In genomic region chr12:130922584-130922983, GRCh38 we compare ENCODE assay signal across 17 cellular contexts. TPM values are rescaled to one million over a fixed set of nuclear protein-coding genes. Genes with fewer than 3 reads are reported as not detected.
"Had no signal": no experiment of that assay in that cellular context is flagged by ENCODE, and none has a peak within 500 bp of the region (broad histone marks: within the 10 kb centered on the region; RNA-seq: fewer than 3 reads in every experiment).

No MANE protein-coding gene starts in this region.

- H3K9me3 ChIP-seq: adrenal gland, neutrophil, upper lobe of left lung had no signal

- ATAC-seq: naive thymus-derived CD8-positive, alpha-beta T cell had no signal

- H3K4me1 ChIP-seq: adrenal gland had no signal

- H3K27me3 ChIP-seq: upper lobe of left lung had no signal

- H3K27ac Mint-ChIP-seq: activated naive CD4-positive, alpha-beta T cell treated with anti-CD3 and anti-CD28 coated beads, Interleukin-2, amount 50 U/mL, for 24 hours; naive thymus-derived CD8-positive, alpha-beta T cell; stimulated activated naive CD8-positive, alpha-beta T cell treated with anti-CD3 and anti-CD28 coated beads, Interleukin-15, Interleukin-2, amounts not matched to agents 100 ng/mL and 50 ng/mL, for 24 hours had no signal

- H3K36me3 Mint-ChIP-seq: activated naive CD4-positive, alpha-beta T cell treated with anti-CD3 and anti-CD28 coated beads, Interleukin-2, amount 50 U/mL, for 24 hours; naive thymus-derived CD8-positive, alpha-beta T cell had no signal

- H3K27ac ChIP-seq: neutrophil had no signal

- H3K4me3 ChIP-seq: adrenal gland, skin epidermis, upper lobe of left lung had no signal

- H3K9me3 Mint-ChIP-seq: activated naive CD4-positive, alpha-beta T cell treated with anti-CD3 and anti-CD28 coated beads, Interleukin-2, amount 50 U/mL, for 24 hours; stimulated activated naive CD8-positive, alpha-beta T cell treated with anti-CD3 and anti-CD28 coated beads, Interleukin-15, Interleukin-2, amounts not matched to agents 100 ng/mL and 50 ng/mL, for 24 hours had no signal

- H3K4me1 Mint-ChIP-seq: activated naive CD4-positive, alpha-beta T cell treated with anti-CD3 and anti-CD28 coated beads, Interleukin-2, amount 50 U/mL, for 24 hours; naive thymus-derived CD8-positive, alpha-beta T cell had no signal

- H3K4me3 Mint-ChIP-seq: activated naive CD4-positive, alpha-beta T cell treated with anti-CD3 and anti-CD28 coated beads, Interleukin-2, amount 50 U/mL, for 24 hours; naive thymus-derived CD8-positive, alpha-beta T cell; stimulated activated naive CD8-positive, alpha-beta T cell treated with anti-CD3 and anti-CD28 coated beads, Interleukin-15, Interleukin-2, amounts not matched to agents 100 ng/mL and 50 ng/mL, for 24 hours had no signal

- DNase-seq: activated CD4-positive, alpha-beta T cell treated with anti-CD3 and anti-CD28 coated beads, Interleukin-2, amount 50 U/mL, for 48 hours; activated gamma-delta T cell; adrenal gland; dermis blood vessel endothelial cell; effector memory CD4-positive, alpha-beta T cell; head of caudate nucleus; naive thymus-derived CD8-positive, alpha-beta T cell; posterior cingulate gyrus; retina; SW 1271; T-helper 2 cell; upper lobe of left lung had no signal

- H3K36me3 ChIP-seq: adrenal gland, neutrophil, upper lobe of left lung had no signal

RNA-seq across cellular contexts. Expression of gene ADGRD1, which starts 31.1 kb away (rescaled TPM):
- total RNA-seq: bronchial epithelial cell had no signal
